Comparison of ENCODE assay signal across 14 cellular contexts in the genomic region with DNA sequence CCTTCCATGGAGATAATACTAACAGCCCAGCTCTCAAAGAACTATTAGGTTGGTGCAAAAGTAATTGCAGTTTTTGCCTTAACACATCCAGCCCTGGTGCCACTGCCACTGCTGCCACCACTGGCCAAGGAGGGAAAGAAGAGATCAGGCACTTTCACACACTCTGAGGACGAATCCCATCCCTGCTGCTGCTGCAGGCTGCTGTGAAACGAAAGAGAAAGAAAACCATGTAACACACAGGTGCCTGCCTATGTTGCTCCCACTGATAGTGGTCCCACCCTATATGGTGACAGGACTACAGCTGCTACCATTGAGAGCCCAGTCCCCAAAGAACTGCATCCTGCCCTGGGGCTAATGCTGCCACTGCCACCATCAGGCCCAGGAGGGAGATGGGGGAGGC. TPM values are rescaled to one million over a fixed set of nuclear protein-coding genes. Genes with fewer than 3 reads are reported as not detected.
DNase-seq lines count a peak whose midpoint lies in the region; ATAC-seq and TF ChIP-seq lines count a peak whose summit lies in the region.
"Had no signal": no experiment of that assay in that cellular context is flagged by ENCODE, and none has a peak within 500 bp of the region (broad histone marks: within the 10 kb centered on the region; RNA-seq: fewer than 3 reads in every experiment).

No MANE protein-coding gene starts in this region.

- H3K4me1 ChIP-seq in ovary (ENCODE audit: insufficient read depth), result no peaks in the 10 kb centered on the region
- H3K4me1 ChIP-seq: gastroesophageal sphincter had no signal

- no peaks in the 10 kb centered on the region for H3K27me3 ChIP-seq in ovary
- H3K27me3 ChIP-seq: gastroesophageal sphincter had no signal

- no peaks in the 10 kb centered on the region for H3K36me3 ChIP-seq in ovary
- H3K36me3 ChIP-seq: gastroesophageal sphincter had no signal

- H3K4me3 Mint-ChIP-seq in activated CD4-positive, alpha-beta memory T cell treated with anti-CD3 and anti-CD28 coated beads, Interleukin-2, amount 10 ng/mL, durations not matched to agents 7 days and 5 days, result no peak overlapping the region
- no peak overlapping the region for H3K4me3 Mint-ChIP-seq in natural killer cell treated with Interleukin-12 subunit alpha and Interleukin-12 subunit beta and Interleukin-15 and Interleukin-18, amount 100 ng/mL, for 72 hours

- H3K27me3 Mint-ChIP-seq in activated CD4-positive, alpha-beta memory T cell treated with anti-CD3 and anti-CD28 coated beads, Interleukin-2, amount 10 ng/mL, durations not matched to agents 7 days and 5 days, result no peaks in the 10 kb centered on the region
- no peaks in the 10 kb centered on the region for H3K27me3 Mint-ChIP-seq in natural killer cell treated with Interleukin-12 subunit alpha and Interleukin-12 subunit beta and Interleukin-15 and Interleukin-18, amount 100 ng/mL, for 72 hours

- no peak for TF ChIP-seq POLR2A in ovary (IDR thresholded peaks at IDR 0.05)

- peak; percentile 72 for ATAC-seq in HG02798 (IDR thresholded peaks at IDR 0.05; ENCODE audit: poor library complexity, unreplicated experiment)
- peak; percentile 43 to 65 for ATAC-seq in natural killer cell treated with Interleukin-12 subunit alpha and Interleukin-12 subunit beta and Interleukin-15 and Interleukin-18, amount 100 ng/mL, for 72 hours
- ATAC-seq in GM18519 (IDR thresholded peaks at IDR 0.05; ENCODE audit: low FRiP score, unreplicated experiment), result no peak
- ATAC-seq: gastroesophageal sphincter had no signal

- DNase-seq in activated naive CD4-positive, alpha-beta T cell treated with Interleukin-2 at 50 U/mL for 16 hours, result peak; percentile 1
- DNase-seq in activated naive CD4-positive, alpha-beta T cell treated with anti-CD3 and anti-CD28 coated beads, Interleukin-2, amount 50 U/mL, for 16 hours, result no peak
- DNase-seq in activated CD4-positive, alpha-beta memory T cell treated with anti-CD3 and anti-CD28 coated beads, Interleukin-2, amount 10 ng/mL, durations not matched to agents 7 days and 5 days, result peak; percentile 15
- DNase-seq in natural killer cell treated with Interleukin-12 subunit alpha and Interleukin-12 subunit beta and Interleukin-15 and Interleukin-18, amount 100 ng/mL, for 72 hours (ENCODE audit: low spot score), result no peak
- DNase-seq in NCI-H526 (lab: John Stamatoyannopoulos, UW) (no peak), ovary (no peak)
- DNase-seq: activated effector memory CD4-positive, alpha-beta T cell treated with Interleukin-2 at 50 U/mL for 16 hours; GM23248; islet precursor cell; NCI-H226; stimulated activated CD8-positive, alpha-beta memory T cell treated with anti-CD3 and anti-CD28 coated beads, Interleukin-4, amount 100 ng/mL, for 48 hours had no signal

- POLR2A ChIA-PET in activated CD4-positive, alpha-beta memory T cell treated with anti-CD3 and anti-CD28 coated beads, Interleukin-2, amount 10 ng/mL, durations not matched to agents 7 days and 5 days (lab: Charles Lee), result no interaction called here

- CTCF ChIA-PET in activated CD4-positive, alpha-beta memory T cell treated with anti-CD3 and anti-CD28 coated beads, Interleukin-2, amount 10 ng/mL, durations not matched to agents 7 days and 5 days (lab: Charles Lee), result no interaction called here

- H3K36me3 Mint-ChIP-seq in activated CD4-positive, alpha-beta memory T cell treated with anti-CD3 and anti-CD28 coated beads, Interleukin-2, amount 10 ng/mL, durations not matched to agents 7 days and 5 days (ENCODE audit: low read depth), result peaks cover 4% of the 10 kb centered on the region
- H3K36me3 Mint-ChIP-seq in natural killer cell treated with Interleukin-12 subunit alpha and Interleukin-12 subunit beta and Interleukin-15 and Interleukin-18, amount 100 ng/mL, for 72 hours, result peaks cover 4% of the 10 kb centered on the region

- no peak for TF ChIP-seq EP300 in ovary (IDR thresholded peaks at IDR 0.05)

- intact Hi-C loops in ovary (cut with DNase I), result no loop called here

- H3K9me3 ChIP-seq in ovary, result no peaks in the 10 kb centered on the region
- H3K9me3 ChIP-seq: gastroesophageal sphincter had no signal

- 61 to 66% (median 63%) methylated on average over 2 of the region's 2 CpGs for WGBS in ovary, 3 donors

- H3K9me3 Mint-ChIP-seq in activated CD4-positive, alpha-beta memory T cell treated with anti-CD3 and anti-CD28 coated beads, Interleukin-2, amount 10 ng/mL, durations not matched to agents 7 days and 5 days, result peaks cover 4% of the 10 kb centered on the region
- H3K9me3 Mint-ChIP-seq in natural killer cell treated with Interleukin-12 subunit alpha and Interleukin-12 subunit beta and Interleukin-15 and Interleukin-18, amount 100 ng/mL, for 72 hours, result peaks cover 6% of the 10 kb centered on the region

- H3K4me3 ChIP-seq in ovary, result no peak overlapping the region
- H3K4me3 ChIP-seq: gastroesophageal sphincter, GM23248 had no signal

- H3K4me1 Mint-ChIP-seq in activated CD4-positive, alpha-beta memory T cell treated with anti-CD3 and anti-CD28 coated beads, Interleukin-2, amount 10 ng/mL, durations not matched to agents 7 days and 5 days, result peaks cover 3% of the 10 kb centered on the region
- peaks cover 11% of the 10 kb centered on the region in 2 donors for H3K4me1 Mint-ChIP-seq in natural killer cell treated with Interleukin-12 subunit alpha and Interleukin-12 subunit beta and Interleukin-15 and Interleukin-18, amount 100 ng/mL, for 72 hours (ENCODE audit: low read depth in 2 of 2)

- TF ChIP-seq CTCF in ovary (IDR thresholded peaks at IDR 0.05), result no peak

- no peak overlapping the region for H3K27ac Mint-ChIP-seq in activated CD4-positive, alpha-beta memory T cell treated with anti-CD3 and anti-CD28 coated beads, Interleukin-2, amount 10 ng/mL, durations not matched to agents 7 days and 5 days
- H3K27ac Mint-ChIP-seq in natural killer cell treated with Interleukin-12 subunit alpha and Interleukin-12 subunit beta and Interleukin-15 and Interleukin-18, amount 100 ng/mL, for 72 hours, result peak overlapping the region in 1 of 2 donors; percentile 38

- no peak overlapping the region for H3K27ac ChIP-seq in ovary
- H3K27ac ChIP-seq: gastroesophageal sphincter, GM23248 had no signal

RNA-seq across cellular contexts. Expression of gene SPRY3, which starts 34.7 kb away (rescaled TPM):
- under 1 TPM; 0.40 to 0.43 TPM for total RNA-seq in activated CD4-positive, alpha-beta memory T cell treated with anti-CD3 and anti-CD28 coated beads, Interleukin-2, amount 10 ng/mL, durations not matched to agents 7 days and 5 days
- under 1 TPM; 0.84 to 0.93 TPM for total RNA-seq in natural killer cell treated with Interleukin-12 subunit alpha and Interleukin-12 subunit beta and Interleukin-15 and Interleukin-18, amount 100 ng/mL, for 72 hours
- 1 to 10 TPM in 4 of 7 donors, under 1 TPM in 3; 0.73 to 5.3 (median 1.3) TPM for total RNA-seq in ovary
- polyA plus RNA-seq in ovary, result 1 to 10 TPM in 1 of 2 donors, under 1 TPM in 1; 0.57 to 2.1 TPM

RNA-seq across cellular contexts. Expression of gene TMLHE, which starts 35.1 kb away (rescaled TPM):
- 10 to 100 TPM; 10.3 to 12.1 TPM for total RNA-seq in activated CD4-positive, alpha-beta memory T cell treated with anti-CD3 and anti-CD28 coated beads, Interleukin-2, amount 10 ng/mL, durations not matched to agents 7 days and 5 days
- total RNA-seq in natural killer cell treated with Interleukin-12 subunit alpha and Interleukin-12 subunit beta and Interleukin-15 and Interleukin-18, amount 100 ng/mL, for 72 hours, result 10 to 100 TPM in 1 of 2 donors, 1 to 10 TPM in 1; 7.4 to 14.1 TPM
- total RNA-seq in ovary, result 10 to 100 TPM; 16.2 to 25.7 (median 19.8) TPM
- 10 to 100 TPM; 12.2 to 22.7 TPM for polyA plus RNA-seq in ovary

Comparison
In these comparisons a context has a peak if more than half of its experiments do, and no peak if none do; other contexts are left out.
1. DNase-seq: peak in activated naive CD4-positive, alpha-beta T cell treated with Interleukin-2 at 50 U/mL for 16 hours (single experiment) and activated CD4-positive, alpha-beta memory T cell treated with anti-CD3 and anti-CD28 coated beads, Interleukin-2, amount 10 ng/mL, durations not matched to agents 7 days and 5 days (single experiment); none in activated naive CD4-positive, alpha-beta T cell treated with anti-CD3 and anti-CD28 coated beads, Interleukin-2, amount 50 U/mL, for 16 hours (single experiment), natural killer cell treated with Interleukin-12 subunit alpha and Interleukin-12 subunit beta and Interleukin-15 and Interleukin-18, amount 100 ng/mL, for 72 hours (single experiment), NCI-H526 (0 of 2) and ovary (0 of 5).